Comparison of ENCODE assay signal across 1 cellular context in genomic region chr1:233097546-233098254, GRCh38.
TF ChIP-seq lines count a peak whose summit lies in the region.

No MANE protein-coding gene starts in this region.

TF ChIP-seq in IMR-90, 13 proteins besides CTCF, POLR2A, EP300 and RAD21:
- TF ChIP-seq MAZ (IDR thresholded peaks at IDR 0.05; ENCODE audit: borderline replicate concordance, low read depth, low read length) = no peak
- no peak for TF ChIP-seq FOS (IDR thresholded peaks at IDR 0.05; ENCODE audit: low read depth, low read length)
- TF ChIP-seq SMC3 (IDR thresholded peaks at IDR 0.05; ENCODE audit: low read depth, low read length) = no peak
- no peak for TF ChIP-seq MXI1 (IDR thresholded peaks at IDR 0.05; ENCODE audit: borderline replicate concordance, low read depth, low read length)
- no peak for TF ChIP-seq ELK1 (IDR thresholded peaks at IDR 0.05; ENCODE audit: borderline replicate concordance, low read depth, low read length)
- TF ChIP-seq MAFK (IDR thresholded peaks at IDR 0.05; ENCODE audit: low read depth, low read length) = no peak
- no peak for TF ChIP-seq CHD1 (IDR thresholded peaks at IDR 0.05; ENCODE audit: low read depth, low read length)
- TF ChIP-seq RFX5 (IDR thresholded peaks at IDR 0.05; ENCODE audit: low read depth, low read length) = no peak
- TF ChIP-seq RCOR1 (IDR thresholded peaks at IDR 0.05; ENCODE audit: insufficient replicate concordance, low read length) = no peak
- no peak for TF ChIP-seq BHLHE40 (IDR thresholded peaks at IDR 0.05; ENCODE audit: low read depth, low read length)
- no peak for TF ChIP-seq NFE2L2 (IDR thresholded peaks at IDR 0.05; ENCODE audit: low read depth, low read length)
- TF ChIP-seq USF2 (IDR thresholded peaks at IDR 0.05; ENCODE audit: low read depth, low read length) = no peak
- no peak for TF ChIP-seq CEBPB (IDR thresholded peaks at IDR 0.05; ENCODE audit: low read depth, low read length)
